Comparison of ENCODE assay signal across 8 cellular contexts in the genomic region with DNA sequence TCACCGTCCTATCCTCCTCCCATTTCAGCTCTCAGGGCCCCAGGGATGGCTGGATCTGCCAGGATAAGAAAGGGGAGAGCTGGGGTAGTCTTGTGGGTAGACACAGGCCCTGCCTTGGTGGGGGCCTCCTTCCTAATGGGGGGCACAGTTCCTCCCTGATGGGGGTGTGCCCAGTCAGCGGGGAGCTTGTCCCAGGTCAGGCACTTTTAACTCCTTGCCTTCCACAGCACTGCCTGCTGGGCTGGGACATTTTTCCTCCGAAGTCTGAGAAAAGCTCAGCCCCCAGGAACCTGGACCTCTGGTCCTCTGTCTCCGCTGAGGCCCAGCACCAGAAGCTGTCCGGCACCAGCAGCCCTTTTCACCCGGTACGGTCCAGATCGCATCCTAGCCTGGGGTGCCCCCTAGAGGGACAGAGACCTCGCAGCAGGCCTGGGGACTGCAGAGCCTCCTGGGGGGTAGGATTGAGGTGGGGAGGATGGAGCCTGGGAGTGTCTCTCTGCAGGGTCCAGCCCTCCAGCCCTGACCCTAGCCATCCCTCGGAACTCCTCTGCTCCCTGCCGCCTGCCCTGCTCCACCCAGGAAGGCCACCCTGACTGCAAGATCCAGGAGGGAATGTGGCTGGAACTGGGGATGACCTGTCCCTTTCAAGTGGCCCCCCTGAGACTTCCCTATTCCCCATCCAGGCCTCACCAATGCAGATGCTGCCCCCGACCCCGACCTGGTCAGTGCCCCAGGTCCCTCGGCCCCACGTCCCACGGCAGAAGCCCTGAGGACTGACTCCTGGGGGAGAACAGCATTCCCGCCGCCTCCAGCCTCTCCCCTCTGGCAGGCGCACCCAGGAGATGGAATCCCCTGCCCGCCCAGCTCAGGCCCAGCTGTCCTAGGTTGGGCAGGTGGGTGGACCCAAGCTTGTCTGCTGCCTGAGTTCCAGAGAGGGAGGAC. TPM values are rescaled to one million over a fixed set of nuclear protein-coding genes. Genes with fewer than 3 reads are reported as not detected.
DNase-seq lines count a peak whose midpoint lies in the region; TF ChIP-seq lines count a peak whose summit lies in the region.

No MANE protein-coding gene starts in this region.

- peaks cover 39% of the 10 kb centered on the region for H3K36me3 Mint-ChIP-seq in activated T-helper 1 cell treated with anti-CD3 and anti-CD28 coated beads, Interleukin-12 subunit alpha, Interleukin-12 subunit beta, Interleukin-2, Interleukin-4 antibody, amounts not matched to agents 30 ng/mL and 10 ng/mL and 1 ng/mL, durations not matched to agents 14 hours and 24 hours and 36 hours (ENCODE audit: low read depth)

- no peaks in the 10 kb centered on the region for H3K9me3 Mint-ChIP-seq in activated T-helper 1 cell treated with anti-CD3 and anti-CD28 coated beads, Interleukin-12 subunit alpha, Interleukin-12 subunit beta, Interleukin-2, Interleukin-4 antibody, amounts not matched to agents 30 ng/mL and 10 ng/mL and 1 ng/mL, durations not matched to agents 14 hours and 24 hours and 36 hours

- peak overlapping the region in 8 of 11 experiments; percentile 70 to 95 (median 84); a peak in 11 of 22 replicates for H3K4me2 ChIP-seq in BLaER1 treated with 17β-estradiol and CSF1 and Interleukin-3, amounts not matched to agents 10 nM and 100 nM

- intact Hi-C loops in activated T-helper 1 cell treated with anti-CD3 and anti-CD28 coated beads, Interleukin-12 subunit alpha, Interleukin-12 subunit beta, Interleukin-2, Interleukin-4 antibody, amounts not matched to agents 30 ng/mL and 10 ng/mL and 1 ng/mL, durations not matched to agents 14 hours and 24 hours and 36 hours (cut with micrococcal nuclease): no loop called here

- no peak overlapping the region for H3K4me3 ChIP-seq in BLaER1 treated with 17β-estradiol and CSF1 and Interleukin-3, amounts not matched to agents 10 nM and 100 nM
- H3K4me3 ChIP-seq in right atrium auricular region: no peak overlapping the region

- in situ Hi-C loops in G401 (cut with HindIII; ENCODE audit: low sequenced_read_pairs): no loop called here

- peaks cover 11% of the 10 kb centered on the region for H3K4me1 Mint-ChIP-seq in activated T-helper 1 cell treated with anti-CD3 and anti-CD28 coated beads, Interleukin-12 subunit alpha, Interleukin-12 subunit beta, Interleukin-2, Interleukin-4 antibody, amounts not matched to agents 30 ng/mL and 10 ng/mL and 1 ng/mL, durations not matched to agents 14 hours and 24 hours and 36 hours (ENCODE audit: low read depth)

- H3K27ac ChIP-seq in BLaER1 treated with 17β-estradiol and CSF1 and Interleukin-3, amounts not matched to agents 10 nM and 100 nM: peak overlapping the region in 3 of 11 experiments; percentile 31 to 64 (median 47); a peak in 5 of 22 replicates
- no peak overlapping the region for H3K27ac ChIP-seq in right atrium auricular region

- peaks cover 30 to 79% (median 67%) of the 10 kb centered on the region in 11 experiments for H3K36me3 ChIP-seq in BLaER1 treated with 17β-estradiol and CSF1 and Interleukin-3, amounts not matched to agents 10 nM and 100 nM
- H3K36me3 ChIP-seq in right atrium auricular region: peaks cover 22% of the 10 kb centered on the region

- no peaks in the 10 kb centered on the region for H3K9me3 ChIP-seq in BLaER1 treated with 17β-estradiol and CSF1 and Interleukin-3, amounts not matched to agents 10 nM and 100 nM (replicated peaks in 1 of 11)
- no peaks in the 10 kb centered on the region for H3K9me3 ChIP-seq in right atrium auricular region

- H3K4me1 ChIP-seq in BLaER1 treated with 17β-estradiol and CSF1 and Interleukin-3, amounts not matched to agents 10 nM and 100 nM: peaks cover 30 to 85% (median 73%) of the 10 kb centered on the region in 10 experiments
- H3K4me1 ChIP-seq in right atrium auricular region: no peaks in the 10 kb centered on the region

- H3K4me3 Mint-ChIP-seq in activated T-helper 1 cell treated with anti-CD3 and anti-CD28 coated beads, Interleukin-12 subunit alpha, Interleukin-12 subunit beta, Interleukin-2, Interleukin-4 antibody, amounts not matched to agents 30 ng/mL and 10 ng/mL and 1 ng/mL, durations not matched to agents 14 hours and 24 hours and 36 hours: no peak overlapping the region

- H4K20me1 ChIP-seq in BLaER1 treated with 17β-estradiol and CSF1 and Interleukin-3, amounts not matched to agents 10 nM and 100 nM: peaks cover 2 to 79% (median 40%) of the 10 kb centered on the region in 11 experiments; a peak in 15 of 22 replicates

- H3K27me3 ChIP-seq in BLaER1 treated with 17β-estradiol and CSF1 and Interleukin-3, amounts not matched to agents 10 nM and 100 nM: no peaks in the 10 kb centered on the region
- H3K27me3 ChIP-seq in right atrium auricular region: no peaks in the 10 kb centered on the region

- no peaks in the 10 kb centered on the region for H3K27me3 Mint-ChIP-seq in activated T-helper 1 cell treated with anti-CD3 and anti-CD28 coated beads, Interleukin-12 subunit alpha, Interleukin-12 subunit beta, Interleukin-2, Interleukin-4 antibody, amounts not matched to agents 30 ng/mL and 10 ng/mL and 1 ng/mL, durations not matched to agents 14 hours and 24 hours and 36 hours (ENCODE audit: insufficient read depth)

- peak; percentile 41 to 68 for TF ChIP-seq CTCF in right atrium auricular region (IDR thresholded peaks at IDR 0.05)

- DNase-seq in HuH-7 (ENCODE audit: low spot score): peak; percentile 61
- peak; percentile 72 to 73 for DNase-seq in activated T-cell treated with anti-CD3 and anti-CD28 coated beads, Interleukin-2, amount 50 U/mL, for 48 hours
- no peak for DNase-seq in right atrium auricular region (ENCODE audit: low spot score)
- DNase-seq in stimulated activated CD4-positive, alpha-beta T cell treated with anti-CD3 and anti-CD28 coated beads, Interleukin-4, amount 100 ng/mL, for 48 hours (ENCODE audit: low read depth in 2 of 2): peak; percentile 34 to 37
- DNase-seq in G401 (ENCODE audit: low spot score): no peak
- DNase-seq in activated T-helper 1 cell treated with anti-CD3 and anti-CD28 coated beads, Interleukin-12 subunit alpha, Interleukin-12 subunit beta, Interleukin-2, Interleukin-4 antibody, amounts not matched to agents 30 ng/mL and 10 ng/mL and 1 ng/mL, durations not matched to agents 14 hours and 24 hours and 36 hours (ENCODE audit: low spot score): no peak
- DNase-seq in NCI-H524 treated with DMSO at 0.1 percent for 48 hours (lab: John Stamatoyannopoulos, UW): no peak

- peak overlapping the region in 3 of 11 experiments; percentile 20 to 64 (median 24); a peak in 6 of 22 replicates for H3K9ac ChIP-seq in BLaER1 treated with 17β-estradiol and CSF1 and Interleukin-3, amounts not matched to agents 10 nM and 100 nM

- no peak overlapping the region for H3K27ac Mint-ChIP-seq in activated T-helper 1 cell treated with anti-CD3 and anti-CD28 coated beads, Interleukin-12 subunit alpha, Interleukin-12 subunit beta, Interleukin-2, Interleukin-4 antibody, amounts not matched to agents 30 ng/mL and 10 ng/mL and 1 ng/mL, durations not matched to agents 14 hours and 24 hours and 36 hours

RNA-seq across cellular contexts. Expression of gene MIIP, which starts 12.0 kb away (rescaled TPM):
- total RNA-seq in right atrium auricular region: 10 to 100 TPM; 19.1 to 31.0 TPM
- total RNA-seq in G401 (2014; rRNA removed; shearing (Covaris generic)): 37.9 and 41.0 TPM in 2 replicates
- 74.9 and 75.3 TPM in 2 replicates for total RNA-seq in activated T-helper 1 cell treated with anti-CD3 and anti-CD28 coated beads, Interleukin-12 subunit alpha, Interleukin-12 subunit beta, Interleukin-2, Interleukin-4 antibody, amounts not matched to agents 30 ng/mL and 10 ng/mL and 1 ng/mL, durations not matched to agents 14 hours and 24 hours and 36 hours

RNA-seq across cellular contexts. Expression of gene TNFRSF8, which starts 31.8 kb away (rescaled TPM):
- total RNA-seq in right atrium auricular region: 1 to 10 TPM; 3.0 to 6.0 TPM
- 0.25 TPM in 1 of 2 replicates, not detected in the other for total RNA-seq in G401 (2014; rRNA removed; shearing (Covaris generic))
- total RNA-seq in activated T-helper 1 cell treated with anti-CD3 and anti-CD28 coated beads, Interleukin-12 subunit alpha, Interleukin-12 subunit beta, Interleukin-2, Interleukin-4 antibody, amounts not matched to agents 30 ng/mL and 10 ng/mL and 1 ng/mL, durations not matched to agents 14 hours and 24 hours and 36 hours: 26.9 and 27.9 TPM in 2 replicates

RNA-seq across cellular contexts. Expression of gene MFN2, which starts 51.1 kb away (rescaled TPM):
- 100 to 1,000 TPM; 367 to 466 TPM for total RNA-seq in right atrium auricular region
- total RNA-seq in G401 (2014; rRNA removed; shearing (Covaris generic)): 23.4 and 37.0 TPM in 2 replicates
- total RNA-seq in activated T-helper 1 cell treated with anti-CD3 and anti-CD28 coated beads, Interleukin-12 subunit alpha, Interleukin-12 subunit beta, Interleukin-2, Interleukin-4 antibody, amounts not matched to agents 30 ng/mL and 10 ng/mL and 1 ng/mL, durations not matched to agents 14 hours and 24 hours and 36 hours: 88.1 and 95.4 TPM in 2 replicates

Comparison
In these comparisons a context has a peak if more than half of its experiments do, and no peak if none do; other contexts are left out.
1. DNase-seq: peak in HuH-7 (single experiment), activated T-cell treated with anti-CD3 and anti-CD28 coated beads, Interleukin-2, amount 50 U/mL, for 48 hours (2 of 2) and stimulated activated CD4-positive, alpha-beta T cell treated with anti-CD3 and anti-CD28 coated beads, Interleukin-4, amount 100 ng/mL, for 48 hours (2 of 2); none in right atrium auricular region (single experiment), G401 (single experiment), activated T-helper 1 cell treated with anti-CD3 and anti-CD28 coated beads, Interleukin-12 subunit alpha, Interleukin-12 subunit beta, Interleukin-2, Interleukin-4 antibody, amounts not matched to agents 30 ng/mL and 10 ng/mL and 1 ng/mL, durations not matched to agents 14 hours and 24 hours and 36 hours (single experiment) and NCI-H524 treated with DMSO at 0.1 percent for 48 hours (single experiment).